ENCODE assay signal across 15 cellular contexts in the genomic region with DNA sequence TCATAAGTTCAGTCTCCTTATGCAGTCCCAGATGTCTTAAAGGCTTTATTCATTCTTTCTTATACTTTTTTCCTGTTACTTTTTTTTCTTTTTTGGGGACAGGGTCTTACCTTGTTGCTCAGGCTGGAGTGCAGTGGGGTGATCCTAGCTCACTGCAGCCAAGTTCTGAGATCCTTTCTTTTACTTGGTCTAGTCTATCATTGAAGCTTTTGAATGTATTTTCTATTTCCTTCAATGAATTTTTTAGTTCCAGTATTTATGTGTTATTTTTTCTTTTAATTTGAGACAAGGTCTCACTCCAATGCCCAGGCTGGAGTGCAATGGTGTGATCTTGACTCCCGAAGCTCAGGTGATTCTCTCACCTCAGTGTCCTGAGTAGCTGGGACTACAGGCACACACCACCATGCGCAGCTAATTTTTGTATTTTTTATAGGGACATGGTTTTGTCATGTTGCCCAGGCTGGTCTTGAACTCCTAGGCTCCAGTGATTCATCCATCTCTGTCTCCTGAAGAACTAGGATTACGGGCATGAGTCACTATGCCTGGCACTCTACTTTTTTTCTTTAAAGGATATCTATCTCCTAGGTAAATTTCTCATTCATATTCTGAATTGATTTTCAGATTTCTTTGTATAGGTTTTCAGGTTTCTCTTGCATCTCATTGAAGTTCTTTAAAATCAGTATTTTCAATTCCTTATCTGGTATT.
"Had no signal": no experiment of that assay in that cellular context is flagged by ENCODE, and none has a peak within 500 bp of the region (broad histone marks: within the 10 kb centered on the region; RNA-seq: fewer than 3 reads in every experiment).

No MANE protein-coding gene starts in this region.

- H3K27me3 ChIP-seq: body of pancreas, thyroid gland had no signal

- H3K27ac ChIP-seq: body of pancreas, thyroid gland had no signal

- H3K4me1 ChIP-seq: body of pancreas, thyroid gland had no signal

- FAIRE-seq: frontal cortex had no signal

- H3K36me3 ChIP-seq: thyroid gland had no signal

- H3K9me3 ChIP-seq: thyroid gland had no signal

- H3K4me3 ChIP-seq: body of pancreas, thyroid gland had no signal

- DNase-seq: activated CD4-positive, alpha-beta T cell treated with anti-CD3 and anti-CD28 coated beads, Interleukin-2, amount 10 ng/mL, durations not matched to agents 7 days and 5 days; activated gamma-delta T cell; activated naive CD8-positive, alpha-beta T cell treated with anti-CD3 and anti-CD28 coated beads for 36 hours; activated T-cell treated with anti-CD3 and anti-CD28 coated beads, Interleukin-2, amount 50 U/mL, for 1 hour; amygdala; body of pancreas; effector memory CD4-positive, alpha-beta T cell; head of caudate nucleus; immature natural killer cell; mesenchymal stem cell; naive thymus-derived CD8-positive, alpha-beta T cell; stimulated activated CD4-positive, alpha-beta T cell treated with anti-CD3 and anti-CD28 coated beads, Interleukin-2, amount 100 ng/mL, for 48 hours; stimulated activated naive B cell treated with anti-CD40 and anti-IgM and Interleukin-4, amounts not matched to agents 10 μg/mL and 1 μg/mL and 100 μg/mL, for 72 hours; thyroid gland had no signal

- ATAC-seq: body of pancreas; naive thymus-derived CD8-positive, alpha-beta T cell; stimulated activated naive B cell treated with anti-CD40 and anti-IgM and Interleukin-4, amounts not matched to agents 10 μg/mL and 1 μg/mL and 100 μg/mL, for 72 hours had no signal
